1 cellular context compared by ENCODE assay signal in genomic region chr16:88487920-88488842, GRCh38.
A peak's percentile ranks its signal among the peaks of the same experiment; 100 is the strongest.
TF ChIP-seq lines count a peak whose summit lies in the region.

No MANE protein-coding gene starts in this region.

TF ChIP-seq in HepG2, 621 proteins besides CTCF, POLR2A, EP300 and RAD21 (continued from another document and continues in another):
- TF ChIP-seq ZNF142 (CRISPR knock-in tag; IDR thresholded peaks at IDR 0.05) (peak; percentile 99), KDM4B (CRISPR knock-in tag; IDR thresholded peaks at IDR 0.05) (peak; percentile 100), KLF13 (CRISPR knock-in tag; IDR thresholded peaks at IDR 0.05) (peak; percentile 100), MTA1 (CRISPR knock-in tag; IDR thresholded peaks at IDR 0.05; ENCODE audit: borderline replicate concordance) (peak; percentile 100), ELF4 (CRISPR knock-in tag; IDR thresholded peaks at IDR 0.05; ENCODE audit: borderline replicate concordance) (peak; percentile 100), ZNF251 (CRISPR knock-in tag; IDR thresholded peaks at IDR 0.05) (peak; percentile 100), TP53 (CRISPR knock-in tag; conservative IDR thresholded peaks at IDR 0.05) (peak; percentile 97), KDM2A (CRISPR knock-in tag; IDR thresholded peaks at IDR 0.05; ENCODE audit: borderline replicate concordance, low read depth) (peak; percentile 96), ZNF350 (CRISPR knock-in tag; IDR thresholded peaks at IDR 0.05; ENCODE audit: borderline replicate concordance, low read depth) (peak; percentile 100), ZSCAN31 (CRISPR knock-in tag; IDR thresholded peaks at IDR 0.05; ENCODE audit: low read depth) (peak; percentile 100), ARHGAP35 (CRISPR knock-in tag; IDR thresholded peaks at IDR 0.05; ENCODE audit: borderline replicate concordance) (peak; percentile 100), SETDB1 (CRISPR knock-in tag; IDR thresholded peaks at IDR 0.05; ENCODE audit: borderline replicate concordance) (peak; percentile 100), SMAD3 (CRISPR knock-in tag; IDR thresholded peaks at IDR 0.05) (peak; percentile 100), SSRP1 (CRISPR knock-in tag; IDR thresholded peaks at IDR 0.05) (peak; percentile 99), ZNF136 (CRISPR knock-in tag; IDR thresholded peaks at IDR 0.05; ENCODE audit: low read depth) (peak; percentile 100), ZNF292 (CRISPR knock-in tag; IDR thresholded peaks at IDR 0.05; ENCODE audit: borderline replicate concordance, low read depth) (peak; percentile 99), POGZ (CRISPR knock-in tag; IDR thresholded peaks at IDR 0.05) (peak; percentile 91), ZNF530 (CRISPR knock-in tag; IDR thresholded peaks at IDR 0.05; ENCODE audit: low read depth) (peak; percentile 99), AFF4 (CRISPR knock-in tag; IDR thresholded peaks at IDR 0.05) (peak; percentile 97), NFYB (CRISPR knock-in tag; IDR thresholded peaks at IDR 0.05) (peak; percentile 65), RFX3 (CRISPR knock-in tag; IDR thresholded peaks at IDR 0.05) (peak; percentile 66), ELF1 (CRISPR knock-in tag; IDR thresholded peaks at IDR 0.05) (peak; percentile 83), CCDC6 (CRISPR knock-in tag; IDR thresholded peaks at IDR 0.05) (peak; percentile 100), BRD4 (CRISPR knock-in tag; IDR thresholded peaks at IDR 0.05) (peak; percentile 100), ATF5 (CRISPR knock-in tag; IDR thresholded peaks at IDR 0.05; ENCODE audit: low read depth) (peak; percentile 100), ZNF354B (CRISPR knock-in tag; IDR thresholded peaks at IDR 0.05) (peak; percentile 100), ZFP91 (CRISPR knock-in tag; IDR thresholded peaks at IDR 0.05; ENCODE audit: borderline replicate concordance) (peak; percentile 99), ZNF660 (CRISPR knock-in tag; IDR thresholded peaks at IDR 0.05; ENCODE audit: borderline replicate concordance, low read depth) (peak; percentile 100), SOX5 (CRISPR knock-in tag; IDR thresholded peaks at IDR 0.05; ENCODE audit: borderline replicate concordance) (peak; percentile 98), ZNF704 (CRISPR knock-in tag; IDR thresholded peaks at IDR 0.05; ENCODE audit: borderline replicate concordance) (peak; percentile 100), MAX (IDR thresholded peaks at IDR 0.05) (peak; percentile 100), CENPX (CRISPR knock-in tag; IDR thresholded peaks at IDR 0.05) (peak; percentile 95), RXRB (CRISPR knock-in tag; IDR thresholded peaks at IDR 0.05; ENCODE audit: borderline replicate concordance) (peak; percentile 99)
- TF ChIP-seq, protein P1, sequence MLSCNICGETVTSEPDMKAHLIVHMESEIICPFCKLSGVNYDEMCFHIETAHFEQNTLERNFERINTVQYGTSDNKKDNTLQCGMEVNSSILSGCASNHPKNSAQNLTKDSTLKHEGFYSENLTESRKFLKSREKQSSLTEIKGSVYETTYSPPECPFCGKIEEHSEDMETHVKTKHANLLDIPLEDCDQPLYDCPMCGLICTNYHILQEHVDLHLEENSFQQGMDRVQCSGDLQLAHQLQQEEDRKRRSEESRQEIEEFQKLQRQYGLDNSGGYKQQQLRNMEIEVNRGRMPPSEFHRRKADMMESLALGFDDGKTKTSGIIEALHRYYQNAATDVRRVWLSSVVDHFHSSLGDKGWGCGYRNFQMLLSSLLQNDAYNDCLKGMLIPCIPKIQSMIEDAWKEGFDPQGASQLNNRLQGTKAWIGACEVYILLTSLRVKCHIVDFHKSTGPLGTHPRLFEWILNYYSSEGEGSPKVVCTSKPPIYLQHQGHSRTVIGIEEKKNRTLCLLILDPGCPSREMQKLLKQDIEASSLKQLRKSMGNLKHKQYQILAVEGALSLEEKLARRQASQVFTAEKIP (CRISPR knock-in tag; IDR thresholded peaks at IDR 0.05; ENCODE audit: borderline replicate concordance), result peak; percentile 99; the same call in 1 of the 2 replicates
- TF ChIP-seq, protein P2, sequence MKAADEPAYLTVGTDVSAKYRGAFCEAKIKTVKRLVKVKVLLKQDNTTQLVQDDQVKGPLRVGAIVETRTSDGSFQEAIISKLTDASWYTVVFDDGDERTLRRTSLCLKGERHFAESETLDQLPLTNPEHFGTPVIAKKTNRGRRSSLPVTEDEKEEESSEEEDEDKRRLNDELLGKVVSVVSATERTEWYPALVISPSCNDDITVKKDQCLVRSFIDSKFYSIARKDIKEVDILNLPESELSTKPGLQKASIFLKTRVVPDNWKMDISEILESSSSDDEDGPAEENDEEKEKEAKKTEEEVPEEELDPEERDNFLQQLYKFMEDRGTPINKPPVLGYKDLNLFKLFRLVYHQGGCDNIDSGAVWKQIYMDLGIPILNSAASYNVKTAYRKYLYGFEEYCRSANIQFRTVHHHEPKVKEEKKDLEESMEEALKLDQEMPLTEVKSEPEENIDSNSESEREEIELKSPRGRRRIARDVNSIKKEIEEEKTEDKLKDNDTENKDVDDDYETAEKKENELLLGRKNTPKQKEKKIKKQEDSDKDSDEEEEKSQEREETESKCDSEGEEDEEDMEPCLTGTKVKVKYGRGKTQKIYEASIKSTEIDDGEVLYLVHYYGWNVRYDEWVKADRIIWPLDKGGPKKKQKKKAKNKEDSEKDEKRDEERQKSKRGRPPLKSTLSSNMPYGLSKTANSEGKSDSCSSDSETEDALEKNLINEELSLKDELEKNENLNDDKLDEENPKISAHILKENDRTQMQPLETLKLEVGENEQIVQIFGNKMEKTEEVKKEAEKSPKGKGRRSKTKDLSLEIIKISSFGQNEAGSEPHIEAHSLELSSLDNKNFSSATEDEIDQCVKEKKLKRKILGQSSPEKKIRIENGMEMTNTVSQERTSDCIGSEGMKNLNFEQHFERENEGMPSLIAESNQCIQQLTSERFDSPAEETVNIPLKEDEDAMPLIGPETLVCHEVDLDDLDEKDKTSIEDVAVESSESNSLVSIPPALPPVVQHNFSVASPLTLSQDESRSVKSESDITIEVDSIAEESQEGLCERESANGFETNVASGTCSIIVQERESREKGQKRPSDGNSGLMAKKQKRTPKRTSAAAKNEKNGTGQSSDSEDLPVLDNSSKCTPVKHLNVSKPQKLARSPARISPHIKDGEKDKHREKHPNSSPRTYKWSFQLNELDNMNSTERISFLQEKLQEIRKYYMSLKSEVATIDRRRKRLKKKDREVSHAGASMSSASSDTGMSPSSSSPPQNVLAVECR (CRISPR knock-in tag; IDR thresholded peaks at IDR 0.05; ENCODE audit: borderline replicate concordance), result peak; percentile 99
- TF ChIP-seq, protein P3, sequence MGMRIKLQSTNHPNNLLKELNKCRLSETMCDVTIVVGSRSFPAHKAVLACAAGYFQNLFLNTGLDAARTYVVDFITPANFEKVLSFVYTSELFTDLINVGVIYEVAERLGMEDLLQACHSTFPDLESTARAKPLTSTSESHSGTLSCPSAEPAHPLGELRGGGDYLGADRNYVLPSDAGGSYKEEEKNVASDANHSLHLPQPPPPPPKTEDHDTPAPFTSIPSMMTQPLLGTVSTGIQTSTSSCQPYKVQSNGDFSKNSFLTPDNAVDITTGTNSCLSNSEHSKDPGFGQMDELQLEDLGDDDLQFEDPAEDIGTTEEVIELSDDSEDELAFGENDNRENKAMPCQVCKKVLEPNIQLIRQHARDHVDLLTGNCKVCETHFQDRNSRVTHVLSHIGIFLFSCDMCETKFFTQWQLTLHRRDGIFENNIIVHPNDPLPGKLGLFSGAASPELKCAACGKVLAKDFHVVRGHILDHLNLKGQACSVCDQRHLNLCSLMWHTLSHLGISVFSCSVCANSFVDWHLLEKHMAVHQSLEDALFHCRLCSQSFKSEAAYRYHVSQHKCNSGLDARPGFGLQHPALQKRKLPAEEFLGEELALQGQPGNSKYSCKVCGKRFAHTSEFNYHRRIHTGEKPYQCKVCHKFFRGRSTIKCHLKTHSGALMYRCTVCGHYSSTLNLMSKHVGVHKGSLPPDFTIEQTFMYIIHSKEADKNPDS (CRISPR knock-in tag; IDR thresholded peaks at IDR 0.05), result peak; percentile 99
- TF ChIP-seq, protein P4, sequence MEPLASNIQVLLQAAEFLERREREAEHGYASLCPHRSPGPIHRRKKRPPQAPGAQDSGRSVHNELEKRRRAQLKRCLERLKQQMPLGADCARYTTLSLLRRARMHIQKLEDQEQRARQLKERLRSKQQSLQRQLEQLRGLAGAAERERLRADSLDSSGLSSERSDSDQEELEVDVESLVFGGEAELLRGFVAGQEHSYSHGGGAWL (CRISPR knock-in tag; IDR thresholded peaks at IDR 0.05), result peak; percentile 100
